ENCODE assay signal across 8 cellular contexts in the genomic region with DNA sequence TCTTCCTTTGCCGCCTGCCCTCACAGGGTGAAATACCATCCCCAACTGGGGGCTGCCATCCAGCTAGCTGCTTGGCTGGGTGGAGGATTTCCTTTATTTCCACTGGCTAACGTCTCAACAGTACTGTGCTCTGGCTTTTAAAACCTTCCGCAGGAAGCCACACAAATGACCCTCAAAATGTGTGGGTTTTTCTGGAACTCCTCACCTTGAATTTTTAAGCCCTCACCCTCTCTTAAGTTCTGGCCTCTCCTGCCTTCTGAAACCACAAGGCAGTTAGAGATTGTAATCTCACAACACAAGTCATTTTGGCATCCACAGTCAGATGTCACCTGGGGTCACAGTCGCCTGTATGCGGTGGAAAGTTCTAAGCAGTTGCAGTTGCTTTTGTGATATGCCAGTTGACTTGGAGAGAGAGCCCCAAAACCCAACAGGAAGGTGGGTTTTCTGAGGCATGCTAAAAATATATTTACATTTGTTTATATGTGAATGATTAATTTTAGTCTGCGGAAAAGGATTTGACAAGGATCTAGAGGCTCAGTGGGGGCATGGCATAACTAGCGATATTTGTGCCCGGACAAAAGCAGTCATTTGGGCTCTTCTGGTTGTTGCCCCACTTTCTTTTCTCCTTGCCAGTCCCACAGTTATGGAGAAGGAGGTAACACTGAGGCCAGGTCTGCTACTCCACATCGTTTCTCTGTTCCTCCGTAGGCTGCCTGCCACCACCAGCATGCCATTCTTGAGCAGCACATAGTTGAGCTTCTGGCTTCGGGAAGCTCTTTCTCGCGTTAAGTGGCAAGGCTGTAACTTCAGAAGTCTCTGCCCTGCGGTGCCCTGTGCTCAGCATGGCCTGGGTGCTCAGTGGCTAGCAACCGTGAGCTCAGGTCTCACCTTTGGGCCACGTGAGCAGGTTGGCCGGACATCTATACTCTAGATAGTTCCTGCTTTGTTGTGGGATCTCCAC.
DNase-seq lines count a peak whose midpoint lies in the region; TF ChIP-seq lines count a peak whose summit lies in the region.

No MANE protein-coding gene starts in this region.

- peaks cover 21% of the 10 kb centered on the region for H3K4me1 ChIP-seq in A673 (ENCODE audit: insufficient read depth, low read length, poor library complexity, severe bottlenecking)

- no peak for TF ChIP-seq CTCF in A673 (conservative IDR thresholded peaks at IDR 0.05; ENCODE audit: low read depth, low read length)

- POLR2A ChIA-PET in A673 (lab: Charles Lee; ENCODE audit: low non-redundant PET) = no interaction called here

- DNase-seq in GM19238 (ENCODE audit: insufficient read length, low spot score) (peak; percentile 38), KG1 (lab: John Stamatoyannopoulos, UW) (peak; percentile 100), A673 (ENCODE audit: low spot score) (no peak), NCI-H2171 (lab: John Stamatoyannopoulos, UW) (no peak), NCI-H510A treated with DMSO at 0.1 percent for 48 hours (lab: John Stamatoyannopoulos, UW) (no peak), NCI-H187 treated with DMSO at 0.1 percent for 48 hours (lab: John Stamatoyannopoulos, UW) (no peak)
- DNase-seq in activated T-cell treated with anti-CD3 and anti-CD28 coated beads, Interleukin-2, amount 50 U/mL, for 48 hours = peak; percentile 74 to 76
- DNase-seq in stimulated activated CD4-positive, alpha-beta T cell treated with anti-CD3 and anti-CD28 coated beads, Interleukin-2, amount 100 ng/mL, for 24 hours = peak; percentile 58 to 64

- no TSS peak for BruUV-seq in A673 (replicated peaks; lab: Mats Ljungman, UMichigan)

- CTCF ChIA-PET in A673 (lab: Charles Lee) = no interaction called here

- H3K9me3 ChIP-seq in A673 (ENCODE audit: low read depth, low read length, poor library complexity, severe bottlenecking) = peaks cover 2% of the 10 kb centered on the region

- no peaks in the 10 kb centered on the region for H3K27me3 ChIP-seq in A673 (replicated peaks; ENCODE audit: insufficient read depth, low read depth, low read length, poor library complexity)

- H3K4me3 ChIP-seq in A673 (ENCODE audit: low read depth, low read length, poor library complexity, severe bottlenecking) = no peak overlapping the region

- H3K36me3 ChIP-seq in A673 (ENCODE audit: insufficient read depth, low read length, poor library complexity, severe bottlenecking) = no peaks in the 10 kb centered on the region

- no peak overlapping the region for H3K27ac ChIP-seq in A673 (ENCODE audit: low read depth, low read length, poor library complexity, severe bottlenecking)

- intact Hi-C loops in A673 (cut with micrococcal nuclease; ENCODE audit: unreplicated experiment) = no loop called here

Comparison
In these comparisons a context has a peak if more than half of its experiments do, and no peak if none do; other contexts are left out.
1. DNase-seq: peak in GM19238 (single experiment), KG1 (single experiment), activated T-cell treated with anti-CD3 and anti-CD28 coated beads, Interleukin-2, amount 50 U/mL, for 48 hours (2 of 2) and stimulated activated CD4-positive, alpha-beta T cell treated with anti-CD3 and anti-CD28 coated beads, Interleukin-2, amount 100 ng/mL, for 24 hours (2 of 2); none in A673 (single experiment), NCI-H2171 (single experiment), NCI-H510A treated with DMSO at 0.1 percent for 48 hours (single experiment) and NCI-H187 treated with DMSO at 0.1 percent for 48 hours (single experiment).